15 cellular contexts compared by ENCODE assay signal in genomic region chr5:56666901-56667300, GRCh38.
DNase-seq lines count a peak whose midpoint lies in the region; ATAC-seq, FAIRE-seq and TF ChIP-seq lines count a peak whose summit lies in the region.
"Had no signal": no experiment of that assay in that cellular context is flagged by ENCODE, and none has a peak within 500 bp of the region (broad histone marks: within the 10 kb centered on the region; RNA-seq: fewer than 3 reads in every experiment).

No MANE protein-coding gene starts in this region.

- BruUV-seq in HepG2 (replicated peaks; lab: Mats Ljungman, UMichigan) (no TSS peak), K562 (replicated peaks; lab: Mats Ljungman, UMichigan) (no TSS peak)

- in situ Hi-C loops in HepG2 (cut with HindIII; ENCODE audit: extremely low pct_ligation_motif_present, low pct_unique_long_range_greater_than_20kb), result no loop called here
- in situ Hi-C loops in K562 (cut with MboI), result no loop called here

- H2AFZ ChIP-seq in HepG2 (ENCODE audit: low read length) (no peak overlapping the region), K562 (ENCODE audit: low read depth, low read length) (no peak overlapping the region)
- H2AFZ ChIP-seq: GM23248 had no signal

- H4K20me1 ChIP-seq in HepG2 (ENCODE audit: insufficient read depth, low read length), result no peaks in the 10 kb centered on the region
- no peaks in the 10 kb centered on the region for H4K20me1 ChIP-seq in K562 (replicated peaks; ENCODE audit: control insufficient read depth, insufficient read depth, low read length)

- ATAC-seq in right lobe of liver (peak in 3 of 4 donors; percentile 30 to 44 (median 34)), HepG2 (no peak), K562 (no peak), lung (ENCODE audit: insufficient read depth, low FRiP score) (no peak), HG02798 (IDR thresholded peaks at IDR 0.05; ENCODE audit: poor library complexity, unreplicated experiment) (no peak)

- H3K27ac ChIP-seq in right lobe of liver, result no peak overlapping the region
- no peak overlapping the region for H3K27ac ChIP-seq in HepG2 (ENCODE audit: extremely low read length, insufficient read depth, low read length)
- H3K27ac ChIP-seq in K562 (ENCODE audit: extremely low read depth, low read depth, low read length), result no peak overlapping the region
- no peak overlapping the region for H3K27ac ChIP-seq in lung (ENCODE audit: low read depth in 1 of 2, low read length in 1 of 2)
- H3K27ac ChIP-seq: GM23248 had no signal

- DNase-seq in right lobe of liver (no peak), HepG2 (ENCODE audit: low spot score) (no peak), K562 (ENCODE audit: extremely low read depth in 1 of 4, low spot score in 3 of 4) (no peak), lung (ENCODE audit: low spot score) (peak; percentile 36), NCI-H2107 treated with DMSO at 0.1 percent for 48 hours (lab: John Stamatoyannopoulos, UW; ENCODE audit: unreplicated experiment) (no peak), NCI-H1930 (lab: John Stamatoyannopoulos, UW) (no peak), ureter (ENCODE audit: low spot score) (no peak)
- DNase-seq: GF-D8, GM23248, HFFc6, NCI-H1417, NCI-H2029, NCI-H510A treated with DMSO at 0.1 percent for 48 hours had no signal

- intact Hi-C loops in right lobe of liver (cut with DNase I), result no loop called here
- intact Hi-C loops in HepG2 (cut with micrococcal nuclease; ENCODE audit: unreplicated experiment), result no loop called here
- intact Hi-C loops in K562 (cut with micrococcal nuclease), result no loop called here

- H3K79me2 ChIP-seq in HepG2 (ENCODE audit: insufficient read depth, low read length) (no peaks in the 10 kb centered on the region), K562 (ENCODE audit: control insufficient read depth, insufficient read depth, low read length) (no peaks in the 10 kb centered on the region)

- TF ChIP-seq RAD21 in HepG2 (CRISPR knock-in tag; IDR thresholded peaks at IDR 0.05) (no peak), K562 (CRISPR knock-in tag; conservative IDR thresholded peaks at IDR 0.05 in 1 of 2, IDR thresholded peaks at IDR 0.05 in 1 of 2) (no peak)

- TF ChIP-seq EP300 in HepG2 (IDR thresholded peaks at IDR 0.05; ENCODE audit: low read depth in 2 of 2, low read length in 2 of 2) (no peak), HepG2 (CRISPR knock-in tag; IDR thresholded peaks at IDR 0.05; ENCODE audit: borderline replicate concordance) (no peak), K562 (IDR thresholded peaks at IDR 0.05; ENCODE audit: low read length) (no peak)

- H3K27me3 ChIP-seq in right lobe of liver (no peaks in the 10 kb centered on the region), HepG2 (ENCODE audit: control insufficient read depth in 1 of 2, insufficient read depth in 2 of 2, low read length in 2 of 2) (peaks cover 0 to 6% of the 10 kb centered on the region in 2 experiments; a peak in 1 of 5 replicates), K562 (ENCODE audit: control insufficient read depth in 2 of 2, insufficient read depth in 2 of 2, low read length in 2 of 2) (peaks cover 12 to 14% of the 10 kb centered on the region in 2 experiments; a peak in 4 of 5 replicates), lung (ENCODE audit: control insufficient read depth, insufficient read depth) (no peaks in the 10 kb centered on the region)

- H3K36me3 ChIP-seq in right lobe of liver, result no peaks in the 10 kb centered on the region
- no peaks in the 10 kb centered on the region for H3K36me3 ChIP-seq in HepG2 (replicated peaks in 1 of 2; ENCODE audit: control insufficient read depth in 1 of 2, insufficient read depth in 2 of 2, low read length in 2 of 2)
- H3K36me3 ChIP-seq in K562 (ENCODE audit: control insufficient read depth, insufficient read depth, low read length), result no peaks in the 10 kb centered on the region
- no peaks in the 10 kb centered on the region for H3K36me3 ChIP-seq in lung (ENCODE audit: control insufficient read depth in 2 of 2, insufficient read depth in 2 of 2, low read length in 2 of 2)

- H3K9ac ChIP-seq in HepG2 (ENCODE audit: insufficient read depth, low read depth, low read length) (no peak overlapping the region), K562 (ENCODE audit: insufficient read depth in 1 of 2, low read depth in 2 of 2, low read length in 2 of 2) (no peak overlapping the region)
- H3K9ac ChIP-seq: GM23248 had no signal

- H3K4me2 ChIP-seq in HepG2 (ENCODE audit: low read depth, low read length), result no peak overlapping the region
- no peak overlapping the region for H3K4me2 ChIP-seq in K562 (ENCODE audit: insufficient read depth, low read length)

- H3K9me1 ChIP-seq in K562 (ENCODE audit: control insufficient read depth, insufficient read depth, low read length), result no peaks in the 10 kb centered on the region

- TF ChIP-seq CTCF in right lobe of liver (IDR thresholded peaks at IDR 0.05) (no peak), HepG2 (CRISPR knock-in tag; IDR thresholded peaks at IDR 0.05) (no peak), K562 (IDR thresholded peaks at IDR 0.05 in 2 of 3, conservative IDR thresholded peaks at IDR 0.05 in 1 of 3; ENCODE audit: insufficient read depth in 2 of 3, low read depth in 1 of 3, low read length in 3 of 3) (no peak), lung (IDR thresholded peaks at IDR 0.05; ENCODE audit: control extremely low read depth, extremely low read depth) (no peak)

- H3K4me1 ChIP-seq in right lobe of liver (no peaks in the 10 kb centered on the region), HepG2 (ENCODE audit: insufficient read depth, low read length) (peaks cover 26% of the 10 kb centered on the region), K562 (replicated peaks in 1 of 2; ENCODE audit: control insufficient read depth in 2 of 2, insufficient read depth in 2 of 2, low read length in 2 of 2) (no peaks in the 10 kb centered on the region), lung (ENCODE audit: control insufficient read depth in 2 of 2, insufficient read depth in 2 of 2, low read length in 2 of 2) (peaks cover 0 to 3% of the 10 kb centered on the region in 2 donors)

- WGBS in right lobe of liver (ENCODE audit: insufficient coverage, low coverage, low lambda C conversion rate, missing lambda C conversion rate), result 64% methylated on average over 3 of the region's 6 CpGs
- 75% methylated on average over 6 of the region's 6 CpGs for WGBS in HepG2 (ENCODE audit: low lambda C conversion rate)
- WGBS in K562 (ENCODE audit: insufficient coverage, low coverage, missing lambda C conversion rate), result 2% methylated on average over 6 of the region's 6 CpGs
- WGBS in lung, 2 donors, result 57 to 75% methylated on average over 6 of the region's 6 CpGs

- no peaks in the 10 kb centered on the region for H3K9me3 ChIP-seq in right lobe of liver
- H3K9me3 ChIP-seq in HepG2 (ENCODE audit: low read length), result no peaks in the 10 kb centered on the region
- H3K9me3 ChIP-seq in K562 (replicated peaks; ENCODE audit: control insufficient read depth, insufficient read depth, low read depth, low read length), result no peaks in the 10 kb centered on the region
- peaks cover 0 to 2% of the 10 kb centered on the region in 2 donors for H3K9me3 ChIP-seq in lung (ENCODE audit: control insufficient read depth in 2 of 2, insufficient read depth in 1 of 2, low read length in 1 of 2)

- TF ChIP-seq POLR2A in right lobe of liver (IDR thresholded peaks at IDR 0.05) (no peak), HepG2 (IDR thresholded peaks at IDR 0.05; ENCODE audit: insufficient read depth in 1 of 2, low read depth in 2 of 2, low read length in 2 of 2) (no peak), K562 (conservative IDR thresholded peaks at IDR 0.05) (no peak)

- CTCF ChIA-PET in HepG2 (lab: Yijun Ruan, JAX; ENCODE audit: low intra/inter-chr PET ratio, low total read pairs), result no interaction called here
- CTCF ChIA-PET in K562 (lab: Yijun Ruan, JAX; ENCODE audit: low intra/inter-chr PET ratio), result no interaction called here

- H3K4me3 ChIP-seq in right lobe of liver (no peak overlapping the region), HepG2 (replicated peaks in 1 of 3; ENCODE audit: insufficient read depth in 1 of 3, low read depth in 2 of 3, low read length in 3 of 3) (no peak overlapping the region), K562 (no peak overlapping the region), lung (no peak overlapping the region)
- H3K4me3 ChIP-seq: GM23248 had no signal

- POLR2A ChIA-PET in HepG2 (lab: Yijun Ruan, JAX) (no interaction called here), K562 (lab: Yijun Ruan, JAX) (interaction anchor here (1.0 kb wide), 1 partner anchor 17 kb away, joined by 3 read pairs; no protein-coding TSS in a partner anchor)

- FAIRE-seq in HepG2 (lab: Jason Lieb, UNC) (no peak), K562 (lab: Jason Lieb, UNC) (no peak)
- FAIRE-seq: GM19239 had no signal

TF ChIP-seq in HepG2, 621 proteins besides CTCF, POLR2A, EP300 and RAD21 (continues in another document):
- TF ChIP-seq RELA (CRISPR knock-in tag; IDR thresholded peaks at IDR 0.05) (no peak), ZNF776 (CRISPR knock-in tag; IDR thresholded peaks at IDR 0.05) (no peak), HDAC1 (CRISPR knock-in tag; IDR thresholded peaks at IDR 0.05) (no peak), JUNB (CRISPR knock-in tag; IDR thresholded peaks at IDR 0.05; ENCODE audit: borderline replicate concordance) (no peak), SMARCE1 (IDR thresholded peaks at IDR 0.05; ENCODE audit: borderline replicate concordance) (no peak), GATAD1 (CRISPR knock-in tag; IDR thresholded peaks at IDR 0.05) (no peak), MXD4 (CRISPR knock-in tag; IDR thresholded peaks at IDR 0.05) (no peak), ZNF501 (CRISPR knock-in tag; IDR thresholded peaks at IDR 0.05) (no peak), MIER3 (CRISPR knock-in tag; IDR thresholded peaks at IDR 0.05; ENCODE audit: borderline replicate concordance) (no peak)

TF ChIP-seq in K562, 482 proteins besides CTCF, POLR2A, EP300 and RAD21:
- peak; percentile 34; the same call in 1 of the 2 replicates for TF ChIP-seq EGR1 (conservative IDR thresholded peaks at IDR 0.05)
- no peak for TF ChIP-seq SETDB1 (IDR thresholded peaks at IDR 0.05; ENCODE audit: low read length)
- TF ChIP-seq ZNF316 (IDR thresholded peaks at IDR 0.05), result peak; percentile 53; the same call in 1 of the 2 replicates
- TF ChIP-seq ZNF140 (CRISPR knock-in tag; IDR thresholded peaks at IDR 0.05), result no peak

Comparison
In these comparisons a context has a peak if more than half of its experiments do, and no peak if none do; other contexts are left out.
1. ATAC-seq: peak in right lobe of liver (3 of 4); none in HepG2 (single experiment), K562 (single experiment), lung (single experiment) and HG02798 (single experiment).